Comparison of ENCODE assay signal across 1 cellular context in the genomic region with DNA sequence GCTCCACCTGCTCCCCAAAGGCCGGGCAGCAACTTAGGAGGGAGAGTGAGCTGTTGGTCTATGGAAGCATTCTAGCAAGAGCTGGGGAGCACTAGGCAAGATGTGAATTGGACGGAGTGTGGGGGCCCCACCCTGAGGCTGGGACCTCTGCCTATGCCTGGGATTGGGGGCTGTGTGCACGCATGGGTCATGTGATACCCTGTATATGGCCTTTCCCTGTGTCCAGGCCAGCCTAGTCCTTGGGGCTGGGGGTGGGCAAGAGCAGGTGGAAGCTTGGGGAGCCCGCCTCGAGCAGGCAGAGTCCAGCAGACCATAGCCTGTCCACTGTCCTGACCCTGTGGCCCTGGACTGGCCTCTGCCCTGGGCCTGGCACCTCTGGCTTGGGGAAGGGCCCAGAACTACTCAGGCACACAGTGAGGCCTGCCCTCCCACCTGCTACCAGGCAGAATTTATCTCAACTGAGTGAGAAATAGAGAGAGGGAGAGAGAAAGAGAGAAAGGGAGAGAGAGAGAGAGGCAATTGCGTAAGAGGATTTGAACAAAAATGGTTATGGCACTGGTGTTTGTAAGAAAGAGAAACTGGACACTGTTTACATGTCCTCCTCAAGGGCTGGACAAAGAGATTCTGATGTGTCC.
TF ChIP-seq lines count a peak whose summit lies in the region.

No MANE protein-coding gene starts in this region.

TF ChIP-seq in HepG2, 621 proteins besides CTCF, POLR2A, EP300 and RAD21 (continued from another document and continues in another):
- TF ChIP-seq, protein P1, sequence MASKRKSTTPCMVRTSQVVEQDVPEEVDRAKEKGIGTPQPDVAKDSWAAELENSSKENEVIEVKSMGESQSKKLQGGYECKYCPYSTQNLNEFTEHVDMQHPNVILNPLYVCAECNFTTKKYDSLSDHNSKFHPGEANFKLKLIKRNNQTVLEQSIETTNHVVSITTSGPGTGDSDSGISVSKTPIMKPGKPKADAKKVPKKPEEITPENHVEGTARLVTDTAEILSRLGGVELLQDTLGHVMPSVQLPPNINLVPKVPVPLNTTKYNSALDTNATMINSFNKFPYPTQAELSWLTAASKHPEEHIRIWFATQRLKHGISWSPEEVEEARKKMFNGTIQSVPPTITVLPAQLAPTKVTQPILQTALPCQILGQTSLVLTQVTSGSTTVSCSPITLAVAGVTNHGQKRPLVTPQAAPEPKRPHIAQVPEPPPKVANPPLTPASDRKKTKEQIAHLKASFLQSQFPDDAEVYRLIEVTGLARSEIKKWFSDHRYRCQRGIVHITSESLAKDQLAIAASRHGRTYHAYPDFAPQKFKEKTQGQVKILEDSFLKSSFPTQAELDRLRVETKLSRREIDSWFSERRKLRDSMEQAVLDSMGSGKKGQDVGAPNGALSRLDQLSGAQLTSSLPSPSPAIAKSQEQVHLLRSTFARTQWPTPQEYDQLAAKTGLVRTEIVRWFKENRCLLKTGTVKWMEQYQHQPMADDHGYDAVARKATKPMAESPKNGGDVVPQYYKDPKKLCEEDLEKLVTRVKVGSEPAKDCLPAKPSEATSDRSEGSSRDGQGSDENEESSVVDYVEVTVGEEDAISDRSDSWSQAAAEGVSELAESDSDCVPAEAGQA (IDR thresholded peaks at IDR 0.05; ENCODE audit: low read depth): no peak
- TF ChIP-seq, protein P1 (CRISPR knock-in tag; IDR thresholded peaks at IDR 0.05; ENCODE audit: borderline replicate concordance): no peak
- TF ChIP-seq MAF1 (CRISPR knock-in tag; IDR thresholded peaks at IDR 0.05; ENCODE audit: borderline replicate concordance) (no peak), AKAP8 (CRISPR knock-in tag; IDR thresholded peaks at IDR 0.05) (no peak; the same call in 1 of the 2 replicates), ZNF432 (CRISPR knock-in tag; IDR thresholded peaks at IDR 0.05; ENCODE audit: borderline replicate concordance) (no peak), THAP11 (CRISPR knock-in tag; IDR thresholded peaks at IDR 0.05) (peak; percentile 14; the same call in 1 of the 2 replicates), ZNF788 (CRISPR knock-in tag; IDR thresholded peaks at IDR 0.05; ENCODE audit: borderline replicate concordance) (peak; percentile 17; the same call in 1 of the 2 replicates), KDM4B (CRISPR knock-in tag; IDR thresholded peaks at IDR 0.05) (no peak), CEBPZ (IDR thresholded peaks at IDR 0.05; ENCODE audit: low read length) (no peak), JARID2 (CRISPR knock-in tag; IDR thresholded peaks at IDR 0.05; ENCODE audit: insufficient replicate concordance) (no peak), ZFP82 (CRISPR knock-in tag; IDR thresholded peaks at IDR 0.05; ENCODE audit: borderline replicate concordance) (no peak), HNF4A (CRISPR knock-in tag; IDR thresholded peaks at IDR 0.05) (peak; percentile 55), ZFP90 (CRISPR knock-in tag; IDR thresholded peaks at IDR 0.05; ENCODE audit: borderline replicate concordance) (no peak), RARA (CRISPR knock-in tag; IDR thresholded peaks at IDR 0.05) (peak; percentile 24; the same call in 1 of the 2 replicates), DMAP1 (CRISPR knock-in tag; IDR thresholded peaks at IDR 0.05) (no peak), PLSCR1 (CRISPR knock-in tag; IDR thresholded peaks at IDR 0.05; ENCODE audit: borderline replicate concordance) (no peak), NFE2L2 (IDR thresholded peaks at IDR 0.05; ENCODE audit: low read length) (no peak), ATF7-NPFF (CRISPR knock-in tag; IDR thresholded peaks at IDR 0.05; ENCODE audit: low read depth) (no peak), MLXIP (CRISPR knock-in tag; IDR thresholded peaks at IDR 0.05; ENCODE audit: borderline replicate concordance) (no peak), ZBTB14 (CRISPR knock-in tag; IDR thresholded peaks at IDR 0.05) (no peak), MAFK (conservative IDR thresholded peaks at IDR 0.05 in 1 of 2, IDR thresholded peaks at IDR 0.05 in 1 of 2; ENCODE audit: low read length in 2 of 2) (no peak), CENPBD1 (CRISPR knock-in tag; IDR thresholded peaks at IDR 0.05; ENCODE audit: borderline replicate concordance, low read depth) (no peak), PHF21A (CRISPR knock-in tag; IDR thresholded peaks at IDR 0.05) (no peak), ZNF281 (CRISPR knock-in tag; IDR thresholded peaks at IDR 0.05; ENCODE audit: borderline replicate concordance) (0 out of 2 replicates have a peak, but pooled peaks have one; percentile 4), ZFP41 (CRISPR knock-in tag; IDR thresholded peaks at IDR 0.05; ENCODE audit: borderline replicate concordance) (no peak), TOPORS (CRISPR knock-in tag; IDR thresholded peaks at IDR 0.05) (no peak), ZBTB49 (CRISPR knock-in tag; IDR thresholded peaks at IDR 0.05; ENCODE audit: borderline replicate concordance) (no peak; the same call in 1 of the 2 replicates), ZNF547 (CRISPR knock-in tag; IDR thresholded peaks at IDR 0.05) (0 out of 2 replicates have a peak, but pooled peaks have one; percentile 51)
- TF ChIP-seq, protein P2, sequence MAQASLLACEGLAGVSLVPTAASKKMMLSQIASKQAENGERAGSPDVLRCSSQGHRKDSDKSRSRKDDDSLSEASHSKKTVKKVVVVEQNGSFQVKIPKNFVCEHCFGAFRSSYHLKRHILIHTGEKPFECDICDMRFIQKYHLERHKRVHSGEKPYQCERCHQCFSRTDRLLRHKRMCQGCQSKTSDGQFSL (CRISPR knock-in tag; IDR thresholded peaks at IDR 0.05): no peak
